ENCODE assay signal across 23 cellular contexts in genomic region chr3:189977174-189977573, GRCh38.
DNase-seq lines count a peak whose midpoint lies in the region; ATAC-seq, FAIRE-seq and TF ChIP-seq lines count a peak whose summit lies in the region.
"Had no signal": no experiment of that assay in that cellular context is flagged by ENCODE, and none has a peak within 500 bp of the region (broad histone marks: within the 10 kb centered on the region; RNA-seq: fewer than 3 reads in every experiment).

No MANE protein-coding gene starts in this region.

- H2AFZ ChIP-seq in HepG2 (ENCODE audit: low read length) = no peak overlapping the region
- no peak overlapping the region for H2AFZ ChIP-seq in H1 (ENCODE audit: low read length)

- no peaks in the 10 kb centered on the region for H3K79me2 ChIP-seq in HepG2 (ENCODE audit: insufficient read depth, low read length)
- H3K79me2 ChIP-seq in H1 (ENCODE audit: control insufficient read depth in 1 of 2, insufficient read depth in 2 of 2, low read length in 2 of 2) = no peaks in the 10 kb centered on the region

- H3K18ac ChIP-seq in H1 (ENCODE audit: extremely low read depth, low read length) = no peak overlapping the region

- no peak overlapping the region for H4K91ac ChIP-seq in H1 (replicated peaks; ENCODE audit: insufficient read length, low read length)

- H3K4me1 ChIP-seq in liver (ENCODE audit: control insufficient read depth in 4 of 4, insufficient read depth in 4 of 4, low read length in 3 of 4) (peaks cover 0 to 11% (median 4%) of the 10 kb centered on the region in 4 donors), HepG2 (ENCODE audit: insufficient read depth, low read length) (no peaks in the 10 kb centered on the region), H1 (replicated peaks in 1 of 4; ENCODE audit: control insufficient read depth in 3 of 4, insufficient read depth in 4 of 4, low read length in 3 of 4) (peaks cover 0 to 3% (median 0%) of the 10 kb centered on the region in 4 experiments; a peak in 1 of 7 replicates), upper lobe of right lung (peaks cover 9% of the 10 kb centered on the region)
- H3K4me1 ChIP-seq: BLaER1 treated with 17β-estradiol and CSF1 and Interleukin-3, amounts not matched to agents 10 nM and 100 nM; Caco-2 had no signal

- H3K9ac ChIP-seq in liver (ENCODE audit: low read depth in 1 of 2, low read length in 2 of 2) (no peak overlapping the region), HepG2 (ENCODE audit: insufficient read depth, low read depth, low read length) (no peak overlapping the region), H1 (replicated peaks in 1 of 4; ENCODE audit: extremely low read depth in 1 of 4, low read depth in 3 of 4, low read length in 3 of 4) (no peak overlapping the region)
- H3K9ac ChIP-seq: BLaER1 treated with 17β-estradiol and CSF1 and Interleukin-3, amounts not matched to agents 10 nM and 100 nM had no signal

- H3K27ac ChIP-seq in liver (ENCODE audit: low read depth in 1 of 2, low read length in 2 of 2) (no peak overlapping the region), HepG2 (ENCODE audit: extremely low read length, insufficient read depth, low read length) (no peak overlapping the region), H1 (ENCODE audit: low read depth, low read length) (no peak overlapping the region), upper lobe of right lung (no peak overlapping the region)
- H3K27ac ChIP-seq: 22Rv1; A549; BLaER1 treated with 17β-estradiol and CSF1 and Interleukin-3, amounts not matched to agents 10 nM and 100 nM; C4-2B had no signal

- H2BK15ac ChIP-seq in H1 (ENCODE audit: low read length) = 0 out of 2 replicates have a peak overlapping the region, but pooled peaks have one; percentile 21

- H3K56ac ChIP-seq in H1 (replicated peaks; ENCODE audit: insufficient read length, low read depth, low read length) = no peak overlapping the region

- no peak overlapping the region for H2BK120ac ChIP-seq in H1 (replicated peaks; ENCODE audit: low read depth, low read length)

- H3K36me3 Mint-ChIP-seq in activated CD4-positive, alpha-beta T cell treated with anti-CD3 and anti-CD28 coated beads, Interleukin-2, amount 10 ng/mL, durations not matched to agents 24 days and 14 days (ENCODE audit: low read depth) = no peaks in the 10 kb centered on the region
- H3K36me3 Mint-ChIP-seq: CD8-positive, alpha-beta T cell had no signal

- DNase-seq in HepG2 (ENCODE audit: low spot score) (no peak), H1 (ENCODE audit: low read depth in 1 of 2, low spot score in 2 of 2) (no peak), left lobe of liver (ENCODE audit: low spot score) (peak; percentile 53), H4 (ENCODE audit: low spot score) (no peak), upper lobe of right lung (no peak)
- no peak for DNase-seq in activated CD4-positive, alpha-beta T cell treated with anti-CD3 and anti-CD28 coated beads, Interleukin-2, amount 10 ng/mL, durations not matched to agents 24 days and 14 days
- DNase-seq: AML-193; Caco-2; Calu3; CD4-positive, alpha-beta T cell; CD8-positive, alpha-beta T cell; DMS79 treated with DMSO at 0.1 percent for 48 hours; GF-D8 had no signal

- no peak overlapping the region for H3K4me3 Mint-ChIP-seq in activated CD4-positive, alpha-beta T cell treated with anti-CD3 and anti-CD28 coated beads, Interleukin-2, amount 10 ng/mL, durations not matched to agents 24 days and 14 days
- H3K4me3 Mint-ChIP-seq: B cell; CD4-positive, alpha-beta T cell; CD8-positive, alpha-beta T cell had no signal

- no peak overlapping the region; the same call in 1 of the 2 replicates for H2BK12ac ChIP-seq in H1 (ENCODE audit: low read depth, low read length)

- H3K4me1 Mint-ChIP-seq in activated CD4-positive, alpha-beta T cell treated with anti-CD3 and anti-CD28 coated beads, Interleukin-2, amount 10 ng/mL, durations not matched to agents 24 days and 14 days = no peaks in the 10 kb centered on the region
- H3K4me1 Mint-ChIP-seq: B cell had no signal

- TF ChIP-seq CTCF in liver (IDR thresholded peaks at IDR 0.05; ENCODE audit: low read depth, low read length, missing input control) (no peak), HepG2 (CRISPR knock-in tag; IDR thresholded peaks at IDR 0.05) (no peak), H1 (IDR thresholded peaks at IDR 0.05; ENCODE audit: control extremely low read depth in 1 of 3, insufficient read depth in 1 of 3, low read depth in 1 of 3, low read length in 3 of 3) (no peak), upper lobe of right lung (IDR thresholded peaks at IDR 0.05) (no peak)

- H3K9me3 ChIP-seq in liver (ENCODE audit: control insufficient read depth in 4 of 4, low read length in 3 of 4) (no peaks in the 10 kb centered on the region), HepG2 (ENCODE audit: low read length) (no peaks in the 10 kb centered on the region), H1 (ENCODE audit: insufficient read depth in 2 of 2, low read depth in 1 of 2, low read length in 1 of 2) (no peaks in the 10 kb centered on the region), upper lobe of right lung (no peaks in the 10 kb centered on the region)
- H3K9me3 ChIP-seq: A549; BLaER1 treated with 17β-estradiol and CSF1 and Interleukin-3, amounts not matched to agents 10 nM and 100 nM; Caco-2 had no signal

- no peak for TF ChIP-seq EP300 in HepG2 (IDR thresholded peaks at IDR 0.05; ENCODE audit: low read depth in 2 of 2, low read length in 2 of 2)
- TF ChIP-seq EP300 in HepG2 (CRISPR knock-in tag; IDR thresholded peaks at IDR 0.05; ENCODE audit: borderline replicate concordance) = no peak
- TF ChIP-seq EP300 in H1 (IDR thresholded peaks at IDR 0.05; ENCODE audit: borderline replicate concordance in 1 of 2, low read depth in 2 of 2, low read length in 2 of 2) = no peak

- H3K23ac ChIP-seq in H1 (ENCODE audit: insufficient read length) = no peak overlapping the region

- WGBS in liver = 61% methylated on average over 5 of the region's 5 CpGs
- WGBS in HepG2 (ENCODE audit: low lambda C conversion rate) = 35% methylated on average over 5 of the region's 5 CpGs
- WGBS in H1 (ENCODE audit: extremely low coverage in 1 of 2, insufficient coverage in 1 of 2, insufficient read length in 1 of 2, insufficient replicate concordance in 2 of 2, low coverage in 1 of 2, low lambda C conversion rate in 2 of 2, missing lambda C conversion rate in 1 of 2), 2 experiments = 93% methylated on average over 5 of the region's 5 CpGs; no CpG with 5 or more reads in 1 of the 2 experiments

- no peak overlapping the region for H2AK5ac ChIP-seq in H1 (ENCODE audit: low read depth, low read length)

- H3K9me3 Mint-ChIP-seq in activated CD4-positive, alpha-beta T cell treated with anti-CD3 and anti-CD28 coated beads, Interleukin-2, amount 10 ng/mL, durations not matched to agents 24 days and 14 days = no peaks in the 10 kb centered on the region
- H3K9me3 Mint-ChIP-seq: CD4-positive, alpha-beta T cell; CD8-positive, alpha-beta T cell had no signal

- H2BK5ac ChIP-seq in H1 (ENCODE audit: low read depth, low read length) = no peak overlapping the region

- H3K27ac Mint-ChIP-seq in activated CD4-positive, alpha-beta T cell treated with anti-CD3 and anti-CD28 coated beads, Interleukin-2, amount 10 ng/mL, durations not matched to agents 24 days and 14 days = no peak overlapping the region
- H3K27ac Mint-ChIP-seq: B cell; CD4-positive, alpha-beta T cell; CD8-positive, alpha-beta T cell had no signal

- H3K36me3 ChIP-seq in liver (ENCODE audit: control insufficient read depth in 4 of 4, insufficient read depth in 3 of 4, low read depth in 1 of 4, low read length in 3 of 4) (no peaks in the 10 kb centered on the region), HepG2 (replicated peaks in 1 of 2; ENCODE audit: control insufficient read depth in 1 of 2, insufficient read depth in 2 of 2, low read length in 2 of 2) (no peaks in the 10 kb centered on the region), H1 (ENCODE audit: control insufficient read depth in 2 of 4, insufficient read depth in 4 of 4, low read length in 3 of 4) (peaks cover 3 to 43% (median 20%) of the 10 kb centered on the region in 4 experiments; a peak in 7 of 8 replicates), upper lobe of right lung (no peaks in the 10 kb centered on the region)
- H3K36me3 ChIP-seq: BLaER1 treated with 17β-estradiol and CSF1 and Interleukin-3, amounts not matched to agents 10 nM and 100 nM had no signal

- CTCF ChIA-PET in HepG2 (lab: Yijun Ruan, JAX; ENCODE audit: low intra/inter-chr PET ratio, low total read pairs) (no interaction called here), H1 (lab: Charles Lee; ENCODE audit: partially characterized antibody) (interaction anchor here (0.9 to 1.9 kb wide), 2 partner anchors 10 to 17 kb away, joined by 5 read pairs; no protein-coding TSS in a partner anchor)

- no peak overlapping the region for H4K8ac ChIP-seq in H1 (ENCODE audit: extremely low read depth, insufficient read depth, low read length)

- TF ChIP-seq POLR2A in HepG2 (IDR thresholded peaks at IDR 0.05; ENCODE audit: insufficient read depth in 1 of 2, low read depth in 2 of 2, low read length in 2 of 2) (no peak), H1 (IDR thresholded peaks at IDR 0.05; ENCODE audit: control extremely low read depth in 1 of 2, low read depth in 2 of 2, low read length in 2 of 2) (no peak)

- BruUV-seq in HepG2 (replicated peaks; lab: Mats Ljungman, UMichigan) = no TSS peak

- intact Hi-C loops in HepG2 (cut with micrococcal nuclease; ENCODE audit: unreplicated experiment) = no loop called here
- intact Hi-C loops in upper lobe of right lung (cut with DNase I) = no loop called here
- intact Hi-C loops in activated CD4-positive, alpha-beta T cell treated with anti-CD3 and anti-CD28 coated beads, Interleukin-2, amount 10 ng/mL, durations not matched to agents 24 days and 14 days (cut with micrococcal nuclease) = no loop called here

- H3K23me2 ChIP-seq in H1 (ENCODE audit: low read depth, low read length) = no peaks in the 10 kb centered on the region

- H3K4me3 ChIP-seq in liver (ENCODE audit: low read depth in 1 of 3, low read length in 3 of 3) = no peak overlapping the region
- no peak overlapping the region for H3K4me3 ChIP-seq in HepG2 (replicated peaks in 1 of 3; ENCODE audit: insufficient read depth in 1 of 3, low read depth in 2 of 3, low read length in 3 of 3)
- H3K4me3 ChIP-seq in H1 (ENCODE audit: extremely low read depth in 1 of 4, insufficient read depth in 2 of 4, low read depth in 3 of 4, low read length in 4 of 4) = no peak overlapping the region
- no peak overlapping the region for H3K4me3 ChIP-seq in upper lobe of right lung
- H3K4me3 ChIP-seq: A549; BLaER1 treated with 17β-estradiol and CSF1 and Interleukin-3, amounts not matched to agents 10 nM and 100 nM had no signal

- H3K79me1 ChIP-seq in H1 (ENCODE audit: low read depth, low read length) = no peaks in the 10 kb centered on the region

- no peak overlapping the region for H3K14ac ChIP-seq in H1 (ENCODE audit: insufficient read length)

- H3K4me2 ChIP-seq in HepG2 (ENCODE audit: low read depth, low read length) (no peak overlapping the region), H1 (ENCODE audit: insufficient read depth in 1 of 2, low read depth in 2 of 2, low read length in 2 of 2) (no peak overlapping the region)
- H3K4me2 ChIP-seq: A549; BLaER1 treated with 17β-estradiol and CSF1 and Interleukin-3, amounts not matched to agents 10 nM and 100 nM had no signal

- in situ Hi-C loops in HepG2 (cut with HindIII; ENCODE audit: extremely low pct_ligation_motif_present, low pct_unique_long_range_greater_than_20kb) = loop anchor here (10.0 kb wide), 1 partner anchor 348 kb away; the partner anchor contains the start of gene CLDN1

- FAIRE-seq in HepG2 (lab: Jason Lieb, UNC) (no peak), H1 (lab: Jason Lieb, UNC) (no peak)
- FAIRE-seq: A549, D721Med, G401.6, GM12891, GM19239 had no signal

- no peak overlapping the region for H3K4ac ChIP-seq in H1 (replicated peaks; ENCODE audit: insufficient read length, low read depth, low read length)

- TF ChIP-seq RAD21 in liver (IDR thresholded peaks at IDR 0.05) (no peak), HepG2 (CRISPR knock-in tag; IDR thresholded peaks at IDR 0.05) (no peak), H1 (IDR thresholded peaks at IDR 0.05 in 1 of 2, conservative IDR thresholded peaks at IDR 0.05 in 1 of 2; ENCODE audit: low read depth in 2 of 2, low read length in 2 of 2) (no peak)

- H4K20me1 ChIP-seq in HepG2 (ENCODE audit: insufficient read depth, low read length) (no peaks in the 10 kb centered on the region), H1 (replicated peaks in 1 of 2; ENCODE audit: control insufficient read depth in 1 of 2, insufficient read depth in 2 of 2, low read length in 2 of 2) (no peaks in the 10 kb centered on the region)
- H4K20me1 ChIP-seq: BLaER1 treated with 17β-estradiol and CSF1 and Interleukin-3, amounts not matched to agents 10 nM and 100 nM had no signal

- POLR2A ChIA-PET in HepG2 (lab: Yijun Ruan, JAX) (no interaction called here), H1 (lab: Charles Lee; ENCODE audit: partially characterized antibody) (no interaction called here)

- H3K27me3 ChIP-seq in liver (ENCODE audit: control insufficient read depth in 4 of 4, insufficient read depth in 4 of 4, low read length in 3 of 4) (no peaks in the 10 kb centered on the region), HepG2 (ENCODE audit: control insufficient read depth in 1 of 2, insufficient read depth in 2 of 2, low read length in 2 of 2) (no peaks in the 10 kb centered on the region), H1 (replicated peaks in 1 of 4; ENCODE audit: control insufficient read depth in 3 of 4, extremely low read depth in 1 of 4, insufficient read depth in 3 of 4, low read length in 3 of 4) (no peaks in the 10 kb centered on the region), upper lobe of right lung (no peaks in the 10 kb centered on the region)
- H3K27me3 ChIP-seq: BLaER1 treated with 17β-estradiol and CSF1 and Interleukin-3, amounts not matched to agents 10 nM and 100 nM had no signal

- ATAC-seq in HepG2 (no peak), left lobe of liver (peak; percentile 78), upper lobe of right lung (no peak)
- ATAC-seq: A549; CD8-positive, alpha-beta T cell had no signal

- H2BK20ac ChIP-seq in H1 (ENCODE audit: low read length) = peak overlapping the region; percentile 50; the same call in 1 of the 2 replicates

- no peak overlapping the region for H4K5ac ChIP-seq in H1 (ENCODE audit: insufficient read length, low read depth, low read length)

- peaks cover 18% of the 10 kb centered on the region for H3K27me3 Mint-ChIP-seq in activated CD4-positive, alpha-beta T cell treated with anti-CD3 and anti-CD28 coated beads, Interleukin-2, amount 10 ng/mL, durations not matched to agents 24 days and 14 days
